ENCODE assay signal across 9 cellular contexts in the genomic region with DNA sequence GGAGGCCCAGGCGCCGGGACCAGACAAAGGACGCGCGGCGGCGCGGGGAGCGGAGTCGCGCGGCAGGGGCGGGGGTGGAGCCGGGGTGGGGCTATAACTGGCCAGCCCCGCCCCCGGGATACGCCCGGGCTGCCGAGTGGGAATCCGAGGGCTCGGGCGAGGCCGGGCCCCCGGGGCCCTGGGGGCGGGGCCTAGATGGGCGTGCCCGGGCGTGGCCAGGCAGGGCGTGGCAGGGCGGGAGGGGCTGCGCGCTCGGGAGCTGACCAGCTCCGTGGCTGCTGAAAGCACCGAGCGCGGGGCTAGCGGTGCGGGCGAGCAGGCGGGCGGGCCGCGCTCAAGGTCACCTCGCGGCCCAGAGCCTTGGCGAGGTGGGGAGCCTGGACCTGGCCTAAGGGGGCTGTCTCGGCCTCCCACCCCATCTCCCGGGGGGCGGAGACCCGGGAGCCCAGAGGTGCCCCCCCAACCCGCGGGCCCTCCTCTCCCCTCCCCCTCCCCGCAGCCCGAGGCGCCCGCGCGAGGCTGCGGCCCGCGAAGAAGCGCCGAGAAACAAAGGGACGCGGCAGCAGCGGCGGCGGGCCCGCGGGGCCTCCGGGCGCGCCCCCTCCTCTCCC. TPM values are rescaled to one million over a fixed set of nuclear protein-coding genes. Genes with fewer than 3 reads are reported as not detected.
DNase-seq lines count a peak whose midpoint lies in the region; ATAC-seq lines count a peak whose summit lies in the region.
"Had no signal": no experiment of that assay in that cellular context is flagged by ENCODE, and none has a peak within 500 bp of the region (broad histone marks: within the 10 kb centered on the region; RNA-seq: fewer than 3 reads in every experiment).

No MANE protein-coding gene starts in this region.

- ATAC-seq in HG03139 (IDR thresholded peaks at IDR 0.05; ENCODE audit: unreplicated experiment), result no peak

- peak overlapping the region; percentile 76 for H3K27ac ChIP-seq in caudate nucleus (ENCODE audit: low read depth, low read length)

- DNase-seq in Daoy (ENCODE audit: low read depth), result peak; percentile 32
- DNase-seq in NCI-H1105 (lab: John Stamatoyannopoulos, UW), result peak; percentile 37
- peak in 56 of 61 donors; percentile 27 to 85 (median 58) for DNase-seq in caudate nucleus (lab: John Stamatoyannopoulos, UW)
- DNase-seq in midbrain (lab: John Stamatoyannopoulos, UW), result peak; percentile 84
- no peak for DNase-seq in NCI-H2029 treated with DMSO at 0.1 percent for 48 hours (lab: John Stamatoyannopoulos, UW)
- no peak for DNase-seq in Kasumi-1 (lab: John Stamatoyannopoulos, UW)
- DNase-seq in activated CD8-positive, alpha-beta memory T cell treated with anti-CD3 and anti-CD28 coated beads, Interleukin-2, amount 50 U/mL, for 4 hours, result no peak

RNA-seq across cellular contexts. Expression of gene ELAVL3, which starts 1.3 kb away (rescaled TPM):
- total RNA-seq in Daoy (2014; rRNA removed; shearing (Covaris generic)), result not detected in 2 replicates
- total RNA-seq: renal cortical epithelial cell had no signal

RNA-seq across cellular contexts. Expression of gene ZNF653, which starts 26.1 kb away (rescaled TPM):
- total RNA-seq in Daoy (2014; rRNA removed; shearing (Covaris generic)), result 6.3 and 10.3 TPM in 2 replicates

RNA-seq across cellular contexts. Expression of gene PRKCSH, which starts 44.1 kb away (rescaled TPM):
- total RNA-seq in Daoy (2014; rRNA removed; shearing (Covaris generic)), result 83.6 and 85.8 TPM in 2 replicates

RNA-seq across cellular contexts. Expression of gene ODAD3, which starts 44.7 kb away (rescaled TPM):
- not detected in 2 replicates for total RNA-seq in Daoy (2014; rRNA removed; shearing (Covaris generic))

RNA-seq across cellular contexts. Expression of gene ECSIT, which starts 49.4 kb away (rescaled TPM):
- total RNA-seq in Daoy (2014; rRNA removed; shearing (Covaris generic)), result 66.3 and 96.0 TPM in 2 replicates

Comparison
In these comparisons a context has a peak if more than half of its experiments do, and no peak if none do; other contexts are left out.
1. DNase-seq: peak in Daoy (single experiment), NCI-H1105 (single experiment), caudate nucleus (56 of 61) and midbrain (single experiment); none in NCI-H2029 treated with DMSO at 0.1 percent for 48 hours (single experiment), Kasumi-1 (0 of 2) and activated CD8-positive, alpha-beta memory T cell treated with anti-CD3 and anti-CD28 coated beads, Interleukin-2, amount 50 U/mL, for 4 hours (single experiment).